Comparison of ENCODE assay signal across 8 cellular contexts in genomic region chr16:1494129-1494640, GRCh38. TPM values are rescaled to one million over a fixed set of nuclear protein-coding genes. Genes with fewer than 3 reads are reported as not detected.
A peak's percentile ranks its signal among the peaks of the same experiment; 100 is the strongest.
DNase-seq lines count a peak whose midpoint lies in the region; ATAC-seq lines count a peak whose summit lies in the region.

No MANE protein-coding gene starts in this region.

- H3K4me3 ChIP-seq in adipocyte (ENCODE audit: low read length) (peak overlapping the region; percentile 89), iPS-11a (ENCODE audit: low read depth, low read length) (peak overlapping the region; percentile 59), skin epidermis (peak overlapping the region; percentile 51 to 90 (median 80))

- peak overlapping the region in 15 of 21 experiments; percentile 85 to 99 (median 95) for H3K27ac ChIP-seq in skin epidermis

- in situ Hi-C loops in Caki2 (cut with HindIII; ENCODE audit: low pct_unique_long_range_greater_than_20kb, low sequenced_read_pairs) = no loop called here

- H3K9ac ChIP-seq in adipocyte (ENCODE audit: low read length) = peak overlapping the region; percentile 86

- no peak for ATAC-seq in GM18858 (IDR thresholded peaks at IDR 0.05; ENCODE audit: unreplicated experiment)

- no peaks in the 10 kb centered on the region for H3K9me3 ChIP-seq in adipocyte (ENCODE audit: control insufficient read depth, low read length)

- H3K27me3 ChIP-seq in adipocyte (replicated peaks; ENCODE audit: control insufficient read depth, insufficient read depth, low read length) = no peaks in the 10 kb centered on the region

- peaks cover 16% of the 10 kb centered on the region for H3K4me1 ChIP-seq in adipocyte (ENCODE audit: control insufficient read depth, insufficient read depth, low read length)

- H3K36me3 ChIP-seq in adipocyte (ENCODE audit: control insufficient read depth, insufficient read depth, low read length, severe bottlenecking) = peaks cover 26% of the 10 kb centered on the region

- peak; percentile 38 for DNase-seq in Caki2 (ENCODE audit: low read depth)
- DNase-seq in HuH-7 (ENCODE audit: low spot score) = peak; percentile 62
- peak; percentile 60 for DNase-seq in adipocyte (ENCODE audit: low read depth)
- no peak for DNase-seq in NCI-H2107 treated with DMSO at 0.1 percent for 48 hours (lab: John Stamatoyannopoulos, UW; ENCODE audit: unreplicated experiment)
- no peak for DNase-seq in superior temporal gyrus (ENCODE audit: extremely low spot score)

RNA-seq across cellular contexts. Expression of gene TELO2, which starts 1.0 kb away (rescaled TPM):
- 77.2 and 81.8 TPM in 2 replicates for total RNA-seq in Caki2 (2014; rRNA removed; shearing (Covaris generic); ENCODE audit: low replicate concordance)

RNA-seq across cellular contexts. Expression of gene PTX4, which starts 5.4 kb away (rescaled TPM):
- not detected in 2 replicates for total RNA-seq in Caki2 (2014; rRNA removed; shearing (Covaris generic); ENCODE audit: low replicate concordance)

RNA-seq across cellular contexts. Expression of gene CLCN7, which starts 19.4 kb away (rescaled TPM):
- 221 and 247 TPM in 2 replicates for total RNA-seq in Caki2 (2014; rRNA removed; shearing (Covaris generic); ENCODE audit: low replicate concordance)

RNA-seq across cellular contexts. Expression of gene TMEM204, which starts 39.3 kb away (rescaled TPM):
- not detected in 2 replicates for total RNA-seq in Caki2 (2014; rRNA removed; shearing (Covaris generic); ENCODE audit: low replicate concordance)

RNA-seq across cellular contexts. Expression of gene CCDC154, which starts 49.8 kb away (rescaled TPM):
- not detected in 2 replicates for total RNA-seq in Caki2 (2014; rRNA removed; shearing (Covaris generic); ENCODE audit: low replicate concordance)

Comparison
In these comparisons a context has a peak if more than half of its experiments do, and no peak if none do; other contexts are left out.
1. DNase-seq: peak in Caki2 (single experiment), HuH-7 (single experiment) and adipocyte (single experiment); none in NCI-H2107 treated with DMSO at 0.1 percent for 48 hours (single experiment) and superior temporal gyrus (single experiment).
2. Peak in every context shown above with its lines, with median percentiles within 50 percentile points of each other: H3K4me3 ChIP-seq.